In the genomic region with DNA sequence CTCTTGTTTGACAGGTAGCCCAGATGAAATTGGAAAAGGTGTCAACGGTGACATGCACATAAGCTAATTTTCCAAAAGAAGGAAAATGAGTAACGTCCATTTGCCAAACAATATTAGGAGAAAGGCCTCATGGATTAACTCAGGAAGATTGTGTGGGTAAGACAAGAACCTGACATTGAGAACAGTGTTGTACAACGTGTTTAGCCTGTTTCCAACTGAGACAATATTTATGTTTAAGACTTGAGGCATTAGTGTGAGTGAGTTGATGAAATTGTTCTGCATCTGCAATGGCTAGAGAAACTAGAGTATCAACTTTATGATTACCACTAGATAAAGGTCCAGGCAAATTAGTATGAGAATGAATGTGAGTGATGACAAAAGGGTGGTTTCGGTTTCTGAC, we compare ENCODE assay signal across 22 cellular contexts.
A peak's percentile ranks its signal among the peaks of the same experiment; 100 is the strongest.
DNase-seq lines count a peak whose midpoint lies in the region; ATAC-seq and TF ChIP-seq lines count a peak whose summit lies in the region.
"Had no signal": no experiment of that assay in that cellular context is flagged by ENCODE, and none has a peak within 500 bp of the region (broad histone marks: within the 10 kb centered on the region; RNA-seq: fewer than 3 reads in every experiment).

No MANE protein-coding gene starts in this region.

- no peak for TF ChIP-seq CTCF in smooth muscle cell (IDR thresholded peaks at IDR 0.05; ENCODE audit: borderline replicate concordance, insufficient read depth, poor library complexity, severe bottlenecking)

- peak overlapping the region; percentile 80 for H3K4me3 ChIP-seq in endocrine pancreas (ENCODE audit: control insufficient read depth, insufficient read depth, low read length)
- H3K4me3 ChIP-seq in smooth muscle cell = no peak overlapping the region
- H3K4me3 ChIP-seq: Peyer's patch, SJSA1, skin epidermis, transverse colon had no signal

- WGBS in smooth muscle cell (ENCODE audit: low lambda C conversion rate) = 34% methylated on average over 4 of the region's 4 CpGs

- no peaks in the 10 kb centered on the region for H4K20me1 ChIP-seq in smooth muscle cell (ENCODE audit: low read depth)

- DNase-seq in SIG-M5 treated with dmso at 0.1 percent for 504 hours (lab: John Stamatoyannopoulos, UW; ENCODE audit: unreplicated experiment) (peak; percentile 20), SIG-M5 (lab: John Stamatoyannopoulos, UW) (no peak), OCI-M1 (lab: John Stamatoyannopoulos, UW) (peak; percentile 45), smooth muscle cell (lab: John Stamatoyannopoulos, UW; ENCODE audit: unreplicated experiment) (no peak)
- DNase-seq in activated T-cell treated with anti-CD3 and anti-CD28 coated beads, Interleukin-2, amount 50 U/mL, for 24 hours = no peak
- DNase-seq in activated CD4-positive, alpha-beta T cell treated with anti-CD3 and anti-CD28 coated beads for 36 hours = no peak
- DNase-seq: activated CD8-positive, alpha-beta memory T cell treated with anti-CD3 and anti-CD28 coated beads for 24 hours; activated effector memory CD4-positive, alpha-beta T cell treated with anti-CD3 and anti-CD28 coated beads, Interleukin-2, amount 50 U/mL, for 16 hours; activated naive CD8-positive, alpha-beta T cell treated with anti-CD3 and anti-CD28 coated beads, Interleukin-2, amount 10 ng/mL, durations not matched to agents 7 days and 5 days; CD4-positive, alpha-beta T cell; GOT3; Peyer's patch; stimulated activated CD4-positive, alpha-beta T cell treated with anti-CD3 and anti-CD28 coated beads, Interleukin-2, amount 100 ng/mL, for 24 hours; transverse colon had no signal

- no peak for ATAC-seq in GM21515 (IDR thresholded peaks at IDR 0.05; ENCODE audit: unreplicated experiment)
- ATAC-seq in activated CD4-positive, alpha-beta T cell treated with anti-CD3 and anti-CD28 coated beads for 36 hours = no peak
- ATAC-seq: naive thymus-derived CD8-positive, alpha-beta T cell had no signal

- CTCF ChIA-PET in activated CD4-positive, alpha-beta T cell treated with anti-CD3 and anti-CD28 coated beads for 36 hours (lab: Charles Lee) = interaction anchor here (0.6 to 1.6 kb wide), 6 partner anchors 11 to 769 kb away, joined by 3 to 12 read pairs (median 4); no protein-coding TSS in a partner anchor

- H3K27me3 ChIP-seq in endocrine pancreas (ENCODE audit: control insufficient read depth, insufficient read depth, low read length) = no peaks in the 10 kb centered on the region
- H3K27me3 ChIP-seq in smooth muscle cell (ENCODE audit: low read depth) = no peaks in the 10 kb centered on the region
- H3K27me3 ChIP-seq: Peyer's patch, SJSA1, transverse colon had no signal

- peak overlapping the region; percentile 58 for H2AFZ ChIP-seq in smooth muscle cell (ENCODE audit: low read depth)

- no peak overlapping the region for H3K27ac ChIP-seq in smooth muscle cell (ENCODE audit: low read depth)
- H3K27ac ChIP-seq: Peyer's patch, SJSA1, skin epidermis, transverse colon had no signal

- POLR2A ChIA-PET in activated CD4-positive, alpha-beta T cell treated with anti-CD3 and anti-CD28 coated beads for 36 hours (lab: Charles Lee) = no interaction called here

- no peaks in the 10 kb centered on the region for H3K36me3 Mint-ChIP-seq in activated T-cell treated with anti-CD3 and anti-CD28 coated beads, Interleukin-2, amount 50 U/mL, for 24 hours (ENCODE audit: low read depth)
- no peaks in the 10 kb centered on the region for H3K36me3 Mint-ChIP-seq in activated CD4-positive, alpha-beta T cell treated with anti-CD3 and anti-CD28 coated beads for 36 hours (ENCODE audit: low read depth)
- H3K36me3 Mint-ChIP-seq: activated naive CD8-positive, alpha-beta T cell treated with anti-CD3 and anti-CD28 coated beads, Interleukin-2, amount 10 ng/mL, durations not matched to agents 7 days and 5 days; IgD-negative memory B cell; naive thymus-derived CD8-positive, alpha-beta T cell had no signal

- peaks cover 8% of the 10 kb centered on the region for H3K4me1 ChIP-seq in endocrine pancreas (ENCODE audit: control insufficient read depth, insufficient read depth, low read length)
- no peaks in the 10 kb centered on the region for H3K4me1 ChIP-seq in smooth muscle cell (ENCODE audit: low read depth)
- H3K4me1 ChIP-seq: Peyer's patch, SJSA1 had no signal

- H3K9ac ChIP-seq in endocrine pancreas (ENCODE audit: control insufficient read depth, insufficient read depth, low read length) = peak overlapping the region; percentile 60
- H3K9ac ChIP-seq in smooth muscle cell (ENCODE audit: low read depth) = no peak overlapping the region

- no peak overlapping the region for H3K4me3 Mint-ChIP-seq in activated T-cell treated with anti-CD3 and anti-CD28 coated beads, Interleukin-2, amount 50 U/mL, for 24 hours
- H3K4me3 Mint-ChIP-seq in activated CD4-positive, alpha-beta T cell treated with anti-CD3 and anti-CD28 coated beads for 36 hours = no peak overlapping the region
- H3K4me3 Mint-ChIP-seq: activated naive CD8-positive, alpha-beta T cell treated with anti-CD3 and anti-CD28 coated beads, Interleukin-2, amount 10 ng/mL, durations not matched to agents 7 days and 5 days; CD4-positive, alpha-beta T cell; central memory CD8-positive, alpha-beta T cell; dendritic cell treated with granulocyte-macrophage colony-stimulating factor and Interleukin-4, amounts not matched to agents 40 ng/mL and 50 ng/mL, for 4 days; IgD-negative memory B cell had no signal

- peaks cover 5% of the 10 kb centered on the region for H3K4me1 Mint-ChIP-seq in activated T-cell treated with anti-CD3 and anti-CD28 coated beads, Interleukin-2, amount 50 U/mL, for 24 hours (ENCODE audit: low read depth)
- peaks cover 2% of the 10 kb centered on the region for H3K4me1 Mint-ChIP-seq in activated CD4-positive, alpha-beta T cell treated with anti-CD3 and anti-CD28 coated beads for 36 hours

- peaks cover 8% of the 10 kb centered on the region for H3K9me3 Mint-ChIP-seq in activated T-cell treated with anti-CD3 and anti-CD28 coated beads, Interleukin-2, amount 50 U/mL, for 24 hours
- peaks cover 4% of the 10 kb centered on the region for H3K9me3 Mint-ChIP-seq in activated CD4-positive, alpha-beta T cell treated with anti-CD3 and anti-CD28 coated beads for 36 hours (ENCODE audit: low read depth)
- H3K9me3 Mint-ChIP-seq: CD4-positive, alpha-beta T cell; central memory CD8-positive, alpha-beta T cell had no signal

- H3K27ac Mint-ChIP-seq in activated T-cell treated with anti-CD3 and anti-CD28 coated beads, Interleukin-2, amount 50 U/mL, for 24 hours = no peak overlapping the region
- H3K27ac Mint-ChIP-seq in activated CD4-positive, alpha-beta T cell treated with anti-CD3 and anti-CD28 coated beads for 36 hours = no peak overlapping the region
- H3K27ac Mint-ChIP-seq: activated naive CD8-positive, alpha-beta T cell treated with anti-CD3 and anti-CD28 coated beads, Interleukin-2, amount 10 ng/mL, durations not matched to agents 7 days and 5 days; CD4-positive, alpha-beta T cell; dendritic cell treated with granulocyte-macrophage colony-stimulating factor and Interleukin-4, amounts not matched to agents 40 ng/mL and 50 ng/mL, for 4 days; IgD-negative memory B cell had no signal

- H3K36me3 ChIP-seq in endocrine pancreas (ENCODE audit: control insufficient read depth, insufficient read depth, low read length) (no peaks in the 10 kb centered on the region), smooth muscle cell (ENCODE audit: low read depth) (no peaks in the 10 kb centered on the region)
- H3K36me3 ChIP-seq: Peyer's patch, SJSA1, transverse colon had no signal

- intact Hi-C loops in activated CD4-positive, alpha-beta T cell treated with anti-CD3 and anti-CD28 coated beads for 36 hours (cut with DNase I, micrococcal nuclease) = loop anchor here (1.0 to 10.0 kb wide), 4 partner anchors 468 to 1028 kb away; no protein-coding TSS in a partner anchor

- H3K4me2 ChIP-seq in smooth muscle cell = no peak overlapping the region

- peaks cover 14% of the 10 kb centered on the region for H3K27me3 Mint-ChIP-seq in activated T-cell treated with anti-CD3 and anti-CD28 coated beads, Interleukin-2, amount 50 U/mL, for 24 hours
- peaks cover 10% of the 10 kb centered on the region for H3K27me3 Mint-ChIP-seq in activated CD4-positive, alpha-beta T cell treated with anti-CD3 and anti-CD28 coated beads for 36 hours
- H3K27me3 Mint-ChIP-seq: dendritic cell treated with granulocyte-macrophage colony-stimulating factor and Interleukin-4, amounts not matched to agents 40 ng/mL and 50 ng/mL, for 4 days; IgD-negative memory B cell had no signal

- H3F3A ChIP-seq in smooth muscle cell (ENCODE audit: low read depth) = no peaks in the 10 kb centered on the region

- H3K9me3 ChIP-seq in endocrine pancreas (ENCODE audit: control insufficient read depth, low read length) (no peaks in the 10 kb centered on the region), smooth muscle cell (replicated peaks; ENCODE audit: low read depth) (no peaks in the 10 kb centered on the region)
- H3K9me3 ChIP-seq: Peyer's patch, SJSA1, transverse colon had no signal

- H3K79me2 ChIP-seq in smooth muscle cell (ENCODE audit: low read depth) = no peaks in the 10 kb centered on the region

Comparison
In these comparisons a context has a peak if more than half of its experiments do, and no peak if none do; other contexts are left out.
1. DNase-seq: peak in SIG-M5 treated with dmso at 0.1 percent for 504 hours (single experiment) and OCI-M1 (single experiment); none in SIG-M5 (single experiment), smooth muscle cell (single experiment), activated T-cell treated with anti-CD3 and anti-CD28 coated beads, Interleukin-2, amount 50 U/mL, for 24 hours (single experiment) and activated CD4-positive, alpha-beta T cell treated with anti-CD3 and anti-CD28 coated beads for 36 hours (single experiment).